ENCODE assay signal across 8 cellular contexts in genomic region chr18:77068321-77068841, GRCh38.
DNase-seq lines count a peak whose midpoint lies in the region; ATAC-seq and TF ChIP-seq lines count a peak whose summit lies in the region.

No MANE protein-coding gene starts in this region.

- no peaks in the 10 kb centered on the region for H3K27me3 Mint-ChIP-seq in activated CD4-positive, alpha-beta memory T cell treated with anti-CD3 and anti-CD28 coated beads, Interleukin-2, amount 10 ng/mL, durations not matched to agents 7 days and 5 days
- H3K27me3 Mint-ChIP-seq in glutamatergic neuron (ENCODE audit: unreplicated experiment) = no peaks in the 10 kb centered on the region

- POLR2A ChIA-PET in activated CD4-positive, alpha-beta memory T cell treated with anti-CD3 and anti-CD28 coated beads, Interleukin-2, amount 10 ng/mL, durations not matched to agents 7 days and 5 days (lab: Charles Lee) = interaction anchor here (1.0 to 15.2 kb wide), 8 partner anchors 14 to 144 kb away, joined by 3 to 437 read pairs (median 6); partner anchors contain the start of gene MBP

- no peaks in the 10 kb centered on the region for H3K9me3 Mint-ChIP-seq in activated CD4-positive, alpha-beta memory T cell treated with anti-CD3 and anti-CD28 coated beads, Interleukin-2, amount 10 ng/mL, durations not matched to agents 7 days and 5 days
- peaks cover 12% of the 10 kb centered on the region for H3K9me3 Mint-ChIP-seq in glutamatergic neuron (ENCODE audit: unreplicated experiment)
- H3K9me3 Mint-ChIP-seq in stimulated activated effector memory CD8-positive, alpha-beta T cell treated with anti-CD3 and anti-CD28 coated beads, Interleukin-12 subunit alpha, Interleukin-12 subunit beta, amount 100 ng/mL, for 72 hours = no peaks in the 10 kb centered on the region

- no peak for TF ChIP-seq CTCF in glutamatergic neuron (IDR thresholded peaks at IDR 0.05; ENCODE audit: partially characterized antibody, unreplicated experiment)

- peaks cover 99% of the 10 kb centered on the region for H3K4me1 Mint-ChIP-seq in activated CD4-positive, alpha-beta memory T cell treated with anti-CD3 and anti-CD28 coated beads, Interleukin-2, amount 10 ng/mL, durations not matched to agents 7 days and 5 days
- peaks cover 43% of the 10 kb centered on the region for H3K4me1 Mint-ChIP-seq in glutamatergic neuron (ENCODE audit: low read depth, unreplicated experiment)
- peaks cover 97% of the 10 kb centered on the region for H3K4me1 Mint-ChIP-seq in stimulated activated effector memory CD8-positive, alpha-beta T cell treated with anti-CD3 and anti-CD28 coated beads, Interleukin-12 subunit alpha, Interleukin-12 subunit beta, amount 100 ng/mL, for 72 hours

- CTCF ChIA-PET in activated CD4-positive, alpha-beta memory T cell treated with anti-CD3 and anti-CD28 coated beads, Interleukin-2, amount 10 ng/mL, durations not matched to agents 7 days and 5 days (lab: Charles Lee) = interaction anchor here (1.2 to 7.0 kb wide), 10 partner anchors 14 to 144 kb away, joined by 3 to 49 read pairs (median 7); no protein-coding TSS in a partner anchor

- TF ChIP-seq POLR2A in GM19099 (IDR thresholded peaks at IDR 0.05; ENCODE audit: extremely low read depth, insufficient read length, low read depth) = peak; percentile 7

- peak overlapping the region; percentile 99 for H3K27ac Mint-ChIP-seq in activated CD4-positive, alpha-beta memory T cell treated with anti-CD3 and anti-CD28 coated beads, Interleukin-2, amount 10 ng/mL, durations not matched to agents 7 days and 5 days
- H3K27ac Mint-ChIP-seq in glutamatergic neuron (ENCODE audit: unreplicated experiment) = peak overlapping the region; percentile 99
- peak overlapping the region; percentile 91 for H3K27ac Mint-ChIP-seq in stimulated activated effector memory CD8-positive, alpha-beta T cell treated with anti-CD3 and anti-CD28 coated beads, Interleukin-12 subunit alpha, Interleukin-12 subunit beta, amount 100 ng/mL, for 72 hours

- ATAC-seq in HG03280 (IDR thresholded peaks at IDR 0.05; ENCODE audit: unreplicated experiment) = peak; percentile 35
- ATAC-seq in stimulated activated effector memory CD8-positive, alpha-beta T cell treated with anti-CD3 and anti-CD28 coated beads, Interleukin-12 subunit alpha, Interleukin-12 subunit beta, amount 100 ng/mL, for 72 hours = peak; percentile 22

- DNase-seq in activated CD4-positive, alpha-beta memory T cell treated with anti-CD3 and anti-CD28 coated beads, Interleukin-2, amount 10 ng/mL, durations not matched to agents 7 days and 5 days = peak; percentile 57
- DNase-seq in glutamatergic neuron (no peak), DMS 273 treated with DMSO at 0.1 percent for 48 hours (lab: John Stamatoyannopoulos, UW) (no peak), NCI-H1694 treated with DMSO at 0.1 percent for 48 hours (lab: John Stamatoyannopoulos, UW) (no peak), SW480 (ENCODE audit: low spot score) (no peak)
- DNase-seq in stimulated activated effector memory CD8-positive, alpha-beta T cell treated with anti-CD3 and anti-CD28 coated beads, Interleukin-12 subunit alpha, Interleukin-12 subunit beta, amount 100 ng/mL, for 72 hours (ENCODE audit: low spot score in 2 of 2) = peak in 1 of 2 donors; percentile 71

- H3K4me3 Mint-ChIP-seq in activated CD4-positive, alpha-beta memory T cell treated with anti-CD3 and anti-CD28 coated beads, Interleukin-2, amount 10 ng/mL, durations not matched to agents 7 days and 5 days = peak overlapping the region; percentile 53
- H3K4me3 Mint-ChIP-seq in glutamatergic neuron (ENCODE audit: unreplicated experiment) = peak overlapping the region; percentile 70
- peak overlapping the region; percentile 60 for H3K4me3 Mint-ChIP-seq in stimulated activated effector memory CD8-positive, alpha-beta T cell treated with anti-CD3 and anti-CD28 coated beads, Interleukin-12 subunit alpha, Interleukin-12 subunit beta, amount 100 ng/mL, for 72 hours

- H3K36me3 Mint-ChIP-seq in activated CD4-positive, alpha-beta memory T cell treated with anti-CD3 and anti-CD28 coated beads, Interleukin-2, amount 10 ng/mL, durations not matched to agents 7 days and 5 days (ENCODE audit: low read depth) = peaks cover 79% of the 10 kb centered on the region
- peaks cover 6% of the 10 kb centered on the region for H3K36me3 Mint-ChIP-seq in glutamatergic neuron (ENCODE audit: unreplicated experiment)
- H3K36me3 Mint-ChIP-seq in stimulated activated effector memory CD8-positive, alpha-beta T cell treated with anti-CD3 and anti-CD28 coated beads, Interleukin-12 subunit alpha, Interleukin-12 subunit beta, amount 100 ng/mL, for 72 hours = peaks cover 68% of the 10 kb centered on the region
